19 cellular contexts compared by ENCODE assay signal in the genomic region with DNA sequence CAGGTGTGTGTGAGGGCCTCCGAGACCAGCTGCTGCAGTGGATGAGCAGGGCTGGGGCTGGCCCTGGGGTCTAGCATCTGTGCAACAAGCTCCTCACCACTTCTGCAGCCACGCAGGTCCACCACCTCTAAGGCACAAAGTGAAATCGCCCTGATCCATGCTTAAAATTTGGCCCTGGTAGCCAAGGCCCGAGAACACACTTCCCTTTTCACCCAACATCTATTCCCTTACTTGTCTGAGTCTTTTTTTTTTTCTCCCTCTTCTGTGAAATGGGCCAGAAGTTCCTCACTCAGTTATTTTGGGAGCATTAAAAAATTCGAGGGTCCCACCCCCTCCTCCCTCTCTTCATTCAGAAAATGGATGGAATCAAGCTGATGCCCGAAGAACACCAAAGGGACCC. TPM values are rescaled to one million over a fixed set of nuclear protein-coding genes. Genes with fewer than 3 reads are reported as not detected.
"Had no signal": no experiment of that assay in that cellular context is flagged by ENCODE, and none has a peak within 500 bp of the region (broad histone marks: within the 10 kb centered on the region; RNA-seq: fewer than 3 reads in every experiment).

No MANE protein-coding gene starts in this region.

- H3K4me3 ChIP-seq: esophagus squamous epithelium, heart right ventricle, left lung, right atrium auricular region, testis had no signal

- H3K27ac Mint-ChIP-seq: activated B cell treated with CpG ODN at 0.5 μM for 24 hours; activated CD4-positive, alpha-beta memory T cell treated with anti-CD3 and anti-CD28 coated beads, Interleukin-2, amount 10 ng/mL, durations not matched to agents 7 days and 5 days; activated CD8-positive, alpha-beta memory T cell treated with anti-CD3 and anti-CD28 coated beads, Interleukin-2, amount 10 ng/mL, durations not matched to agents 7 days and 5 days; activated naive CD4-positive, alpha-beta T cell treated with anti-CD3 and anti-CD28 coated beads for 36 hours; effector memory CD8-positive, alpha-beta T cell had no signal

- H3K27me3 Mint-ChIP-seq: activated CD4-positive, alpha-beta memory T cell treated with anti-CD3 and anti-CD28 coated beads, Interleukin-2, amount 10 ng/mL, durations not matched to agents 7 days and 5 days; activated CD8-positive, alpha-beta memory T cell treated with anti-CD3 and anti-CD28 coated beads, Interleukin-2, amount 10 ng/mL, durations not matched to agents 7 days and 5 days; activated T-helper 17 cell treated with anti-CD3 and anti-CD28 coated beads, Interleukin-2, amount 50 U/mL, for 72 hours; brain had no signal

- H3K9me3 ChIP-seq: esophagus squamous epithelium, heart right ventricle, left lung, right atrium auricular region, testis had no signal

- H3K36me3 ChIP-seq: esophagus squamous epithelium, heart right ventricle, left lung, right atrium auricular region had no signal

- H3K27me3 ChIP-seq: esophagus squamous epithelium, heart right ventricle, left lung, right atrium auricular region, testis had no signal

- H3K4me3 Mint-ChIP-seq: activated B cell treated with CpG ODN at 0.5 μM for 24 hours; activated CD4-positive, alpha-beta memory T cell treated with anti-CD3 and anti-CD28 coated beads, Interleukin-2, amount 10 ng/mL, durations not matched to agents 7 days and 5 days; activated CD8-positive, alpha-beta memory T cell treated with anti-CD3 and anti-CD28 coated beads, Interleukin-2, amount 10 ng/mL, durations not matched to agents 7 days and 5 days; activated naive CD4-positive, alpha-beta T cell treated with anti-CD3 and anti-CD28 coated beads for 36 hours; activated T-helper 17 cell treated with anti-CD3 and anti-CD28 coated beads, Interleukin-2, amount 50 U/mL, for 72 hours; brain; effector memory CD8-positive, alpha-beta T cell had no signal

- H3K27ac ChIP-seq: heart right ventricle, left lung, right atrium auricular region, testis had no signal

- DNase-seq: activated B cell treated with CpG ODN at 0.5 μM for 24 hours; activated CD4-positive, alpha-beta memory T cell treated with anti-CD3 and anti-CD28 coated beads, Interleukin-2, amount 10 ng/mL, durations not matched to agents 7 days and 5 days; activated CD4-positive, alpha-beta T cell treated with anti-CD3 and anti-CD28 coated beads for 4 hours; activated CD8-positive, alpha-beta memory T cell treated with anti-CD3 and anti-CD28 coated beads, Interleukin-2, amount 10 ng/mL, durations not matched to agents 7 days and 5 days; activated naive CD4-positive, alpha-beta T cell treated with anti-CD3 and anti-CD28 coated beads for 36 hours; caudate nucleus; effector memory CD8-positive, alpha-beta T cell; esophagus squamous epithelium; heart right ventricle; left lung; midbrain; occipital lobe; stimulated activated CD4-positive, alpha-beta T cell treated with anti-CD3 and anti-CD28 coated beads, Interleukin-2, amount 100 ng/mL, for 48 hours; testis had no signal

- H3K9me3 Mint-ChIP-seq: activated B cell treated with CpG ODN at 0.5 μM for 24 hours; activated CD4-positive, alpha-beta memory T cell treated with anti-CD3 and anti-CD28 coated beads, Interleukin-2, amount 10 ng/mL, durations not matched to agents 7 days and 5 days; activated naive CD4-positive, alpha-beta T cell treated with anti-CD3 and anti-CD28 coated beads for 36 hours; activated T-helper 17 cell treated with anti-CD3 and anti-CD28 coated beads, Interleukin-2, amount 50 U/mL, for 72 hours; effector memory CD8-positive, alpha-beta T cell had no signal

RNA-seq across cellular contexts. Expression of gene LDHD, which starts 47.9 kb away (rescaled TPM):
- total RNA-seq: activated B cell treated with CpG ODN at 0.5 μM for 24 hours; activated CD8-positive, alpha-beta memory T cell treated with anti-CD3 and anti-CD28 coated beads, Interleukin-2, amount 10 ng/mL, durations not matched to agents 7 days and 5 days; kidney epithelial cell had no signal
- polyA plus RNA-seq: neural cell had no signal
